ENCODE assay signal across 9 cellular contexts in genomic region chr11:122108192-122108799, GRCh38. TPM values are rescaled to one million over a fixed set of nuclear protein-coding genes. Genes with fewer than 3 reads are reported as not detected.
DNase-seq lines count a peak whose midpoint lies in the region; ATAC-seq and TF ChIP-seq lines count a peak whose summit lies in the region.
"Had no signal": no experiment of that assay in that cellular context is flagged by ENCODE, and none has a peak within 500 bp of the region (broad histone marks: within the 10 kb centered on the region; RNA-seq: fewer than 3 reads in every experiment).

No MANE protein-coding gene starts in this region.

- peak; percentile 64 to 83 for TF ChIP-seq CTCF in mammary epithelial cell (conservative IDR thresholded peaks at IDR 0.05 in 1 of 2, IDR thresholded peaks at IDR 0.05 in 1 of 2; ENCODE audit: extremely low read depth in 1 of 2, insufficient read depth in 1 of 2, low read depth in 1 of 2, low read length in 2 of 2)

- no peak overlapping the region for H3K4me3 ChIP-seq in mammary epithelial cell (replicated peaks in 1 of 3; ENCODE audit: insufficient read depth in 1 of 3, low read depth in 2 of 3, low read length in 3 of 3)
- no peak overlapping the region for H3K4me3 ChIP-seq in mesendoderm (ENCODE audit: low read length)

- no peak overlapping the region for H4K5ac ChIP-seq in mesendoderm (ENCODE audit: low read length)

- POLR2A ChIA-PET in activated CD4-positive, alpha-beta T cell treated with anti-CD3 and anti-CD28 coated beads for 36 hours (lab: Charles Lee): interaction anchor here (0.7 kb wide), 1 partner anchor 465 kb away, joined by 3 read pairs; no protein-coding TSS in a partner anchor

- H2BK15ac ChIP-seq in mesendoderm (replicated peaks; ENCODE audit: low read depth): no peak overlapping the region

- H3K4me2 ChIP-seq in mammary epithelial cell (ENCODE audit: insufficient read depth, low read depth, low read length) (no peak overlapping the region), mesendoderm (ENCODE audit: low read length) (no peak overlapping the region)

- no peaks in the 10 kb centered on the region for H4K20me1 ChIP-seq in mammary epithelial cell (ENCODE audit: insufficient read depth, low read length)

- H2AFZ ChIP-seq in mammary epithelial cell (ENCODE audit: low read depth, low read length): no peak overlapping the region

- H3K4me1 Mint-ChIP-seq in activated CD4-positive, alpha-beta T cell treated with anti-CD3 and anti-CD28 coated beads for 36 hours: no peaks in the 10 kb centered on the region

- no peak overlapping the region for H2BK5ac ChIP-seq in mesendoderm (ENCODE audit: low read length)

- no peak overlapping the region for H3K4ac ChIP-seq in mesendoderm (ENCODE audit: low read depth, low read length)

- H2AK5ac ChIP-seq in mesendoderm (ENCODE audit: low read length): no peak overlapping the region

- no TSS peak for BruUV-seq in mammary epithelial cell (replicated peaks; lab: Mats Ljungman, UMichigan)

- H3K36me3 ChIP-seq in mammary epithelial cell (ENCODE audit: insufficient read depth, low read length) (peaks cover 23% of the 10 kb centered on the region), mesendoderm (ENCODE audit: control insufficient read depth, insufficient read depth, low read length) (no peaks in the 10 kb centered on the region)

- H3K18ac ChIP-seq in mesendoderm (ENCODE audit: low read length): no peak overlapping the region

- H3K23ac ChIP-seq in mesendoderm (ENCODE audit: low read length): no peak overlapping the region

- H3K56ac ChIP-seq in mesendoderm (ENCODE audit: low read length): no peak overlapping the region

- peaks cover 28% of the 10 kb centered on the region for H3K4me1 ChIP-seq in mammary epithelial cell (ENCODE audit: insufficient read depth, low read length)
- H3K4me1 ChIP-seq in mesendoderm (ENCODE audit: control insufficient read depth, low read depth, low read length): no peaks in the 10 kb centered on the region

- no peak for ATAC-seq in activated CD4-positive, alpha-beta T cell treated with anti-CD3 and anti-CD28 coated beads for 36 hours
- ATAC-seq in HG03520 (IDR thresholded peaks at IDR 0.05; ENCODE audit: unreplicated experiment) (no peak), HG02571 (IDR thresholded peaks at IDR 0.05; ENCODE audit: unreplicated experiment) (no peak), GM18517 (IDR thresholded peaks at IDR 0.05; ENCODE audit: unreplicated experiment) (no peak)

- no peak overlapping the region for H3K27ac Mint-ChIP-seq in activated CD4-positive, alpha-beta T cell treated with anti-CD3 and anti-CD28 coated beads for 36 hours

- H3K9ac ChIP-seq in mammary epithelial cell (ENCODE audit: insufficient read depth, low read length) (no peak overlapping the region), mesendoderm (ENCODE audit: low read length) (no peak overlapping the region)

- H3K79me2 ChIP-seq in mammary epithelial cell (ENCODE audit: insufficient read depth, low read length) (peaks cover 81% of the 10 kb centered on the region), mesendoderm (ENCODE audit: control insufficient read depth, insufficient read depth, low read length) (no peaks in the 10 kb centered on the region)

- H3K9me3 Mint-ChIP-seq in activated CD4-positive, alpha-beta T cell treated with anti-CD3 and anti-CD28 coated beads for 36 hours (ENCODE audit: low read depth): no peaks in the 10 kb centered on the region

- CTCF ChIA-PET in activated CD4-positive, alpha-beta T cell treated with anti-CD3 and anti-CD28 coated beads for 36 hours (lab: Charles Lee): interaction anchor here (0.8 to 1.0 kb wide), 3 partner anchors 20 to 1443 kb away, joined by 3 to 4 read pairs (median 3); no protein-coding TSS in a partner anchor
- CTCF ChIA-PET in mammary epithelial cell (lab: Charles Lee; ENCODE audit: low non-redundant PET): interaction anchor here (0.5 to 0.7 kb wide), 5 partner anchors 8 to 714 kb away, joined by 3 to 5 read pairs (median 4); no protein-coding TSS in a partner anchor

- H3K27ac ChIP-seq in mammary epithelial cell (ENCODE audit: insufficient read depth, low read depth, low read length) (no peak overlapping the region), mesendoderm (ENCODE audit: low read depth, low read length) (no peak overlapping the region)

- no peaks in the 10 kb centered on the region for H3K9me3 ChIP-seq in mammary epithelial cell (replicated peaks; ENCODE audit: insufficient read depth, low read length)

- in situ Hi-C loops in mammary epithelial cell (cut with MboI; ENCODE audit: low sequenced_read_pairs in 2 of 2): loop anchor here (25.0 kb wide), 1 partner anchor 404 kb away; no protein-coding TSS in a partner anchor

- intact Hi-C loops in activated CD4-positive, alpha-beta T cell treated with anti-CD3 and anti-CD28 coated beads for 36 hours (cut with DNase I, micrococcal nuclease): loop anchor here (10.0 kb wide), 3 partner anchors 97 to 453 kb away; no protein-coding TSS in a partner anchor
- intact Hi-C loops in mammary epithelial cell (cut with micrococcal nuclease): no loop called here

- no peak overlapping the region for H4K8ac ChIP-seq in mesendoderm (ENCODE audit: low read depth, low read length)

- H3K36me3 Mint-ChIP-seq in activated CD4-positive, alpha-beta T cell treated with anti-CD3 and anti-CD28 coated beads for 36 hours (ENCODE audit: low read depth): no peaks in the 10 kb centered on the region

- no peak overlapping the region for H3K4me3 Mint-ChIP-seq in activated CD4-positive, alpha-beta T cell treated with anti-CD3 and anti-CD28 coated beads for 36 hours

- dilution Hi-C loops in mammary epithelial cell (cut with HindIII; ENCODE audit: low sequenced_read_pairs): loop anchor here (10.0 kb wide), 1 partner anchor 443 kb away; no protein-coding TSS in a partner anchor

- DNase-seq in activated CD4-positive, alpha-beta T cell treated with anti-CD3 and anti-CD28 coated beads for 36 hours: peak; percentile 38
- no peak for DNase-seq in activated CD4-positive, alpha-beta T cell treated with anti-CD3 and anti-CD28 coated beads, Interleukin-2, amount 50 U/mL, for 4 hours
- peak; percentile 82 for DNase-seq in NCI-H1092 treated with DMSO at 0.1 percent for 48 hours (lab: John Stamatoyannopoulos, UW)
- no peak for DNase-seq in mammary epithelial cell
- DNase-seq in mesendoderm: peak; percentile 68

- 97% methylated on average over 3 of the region's 3 CpGs for WGBS in mammary epithelial cell (ENCODE audit: low coverage, missing lambda C conversion rate)
- WGBS in mesendoderm (ENCODE audit: extremely low coverage, insufficient coverage, low lambda C conversion rate): no CpG with 5 or more reads among the region's 3 CpGs

- H2BK120ac ChIP-seq in mesendoderm (ENCODE audit: low read depth, low read length): no peak overlapping the region

- H3K79me1 ChIP-seq in mesendoderm (ENCODE audit: low read length): no peaks in the 10 kb centered on the region

- peaks cover 12% of the 10 kb centered on the region for H3K27me3 Mint-ChIP-seq in activated CD4-positive, alpha-beta T cell treated with anti-CD3 and anti-CD28 coated beads for 36 hours

- H3K27me3 ChIP-seq in mammary epithelial cell (ENCODE audit: insufficient read depth, low read length): no peaks in the 10 kb centered on the region
- H3K27me3 ChIP-seq in mesendoderm (ENCODE audit: insufficient read depth, low read length, poor library complexity): no peaks in the 10 kb centered on the region

RNA-seq across cellular contexts. Expression of gene BLID, which starts 7.7 kb away (rescaled TPM):
- total RNA-seq in activated CD4-positive, alpha-beta T cell treated with anti-CD3 and anti-CD28 coated beads for 36 hours: not detected
- total RNA-seq in mammary epithelial cell: 1 to 10 TPM; 5.2 to 5.6 TPM
- polyA plus RNA-seq in mammary epithelial cell: not detected
- polyA minus RNA-seq in mammary epithelial cell: not detected
- not detected for polyA plus RNA-seq in mesendoderm (2013, experiment 1 of 2)
- not detected for polyA plus RNA-seq in mesendoderm (2013, experiment 2 of 2)
- total RNA-seq: activated CD8-positive, alpha-beta memory T cell treated with anti-CD3 and anti-CD28 coated beads for 36 hours had no signal

Comparison
In these comparisons a context has a peak if more than half of its experiments do, and no peak if none do; other contexts are left out.
1. DNase-seq: peak in activated CD4-positive, alpha-beta T cell treated with anti-CD3 and anti-CD28 coated beads for 36 hours (single experiment), NCI-H1092 treated with DMSO at 0.1 percent for 48 hours (single experiment) and mesendoderm (single experiment); none in activated CD4-positive, alpha-beta T cell treated with anti-CD3 and anti-CD28 coated beads, Interleukin-2, amount 50 U/mL, for 4 hours (0 of 2) and mammary epithelial cell (single experiment).
2. RNA of gene BLID, which starts 7.7 kb away (total RNA-seq): 5.2 to 5.6 TPM in mammary epithelial cell; not detected in activated CD4-positive, alpha-beta T cell treated with anti-CD3 and anti-CD28 coated beads for 36 hours; every median in the first group is over 4 times any median in the second.